7 cellular contexts compared by ENCODE assay signal in the genomic region with DNA sequence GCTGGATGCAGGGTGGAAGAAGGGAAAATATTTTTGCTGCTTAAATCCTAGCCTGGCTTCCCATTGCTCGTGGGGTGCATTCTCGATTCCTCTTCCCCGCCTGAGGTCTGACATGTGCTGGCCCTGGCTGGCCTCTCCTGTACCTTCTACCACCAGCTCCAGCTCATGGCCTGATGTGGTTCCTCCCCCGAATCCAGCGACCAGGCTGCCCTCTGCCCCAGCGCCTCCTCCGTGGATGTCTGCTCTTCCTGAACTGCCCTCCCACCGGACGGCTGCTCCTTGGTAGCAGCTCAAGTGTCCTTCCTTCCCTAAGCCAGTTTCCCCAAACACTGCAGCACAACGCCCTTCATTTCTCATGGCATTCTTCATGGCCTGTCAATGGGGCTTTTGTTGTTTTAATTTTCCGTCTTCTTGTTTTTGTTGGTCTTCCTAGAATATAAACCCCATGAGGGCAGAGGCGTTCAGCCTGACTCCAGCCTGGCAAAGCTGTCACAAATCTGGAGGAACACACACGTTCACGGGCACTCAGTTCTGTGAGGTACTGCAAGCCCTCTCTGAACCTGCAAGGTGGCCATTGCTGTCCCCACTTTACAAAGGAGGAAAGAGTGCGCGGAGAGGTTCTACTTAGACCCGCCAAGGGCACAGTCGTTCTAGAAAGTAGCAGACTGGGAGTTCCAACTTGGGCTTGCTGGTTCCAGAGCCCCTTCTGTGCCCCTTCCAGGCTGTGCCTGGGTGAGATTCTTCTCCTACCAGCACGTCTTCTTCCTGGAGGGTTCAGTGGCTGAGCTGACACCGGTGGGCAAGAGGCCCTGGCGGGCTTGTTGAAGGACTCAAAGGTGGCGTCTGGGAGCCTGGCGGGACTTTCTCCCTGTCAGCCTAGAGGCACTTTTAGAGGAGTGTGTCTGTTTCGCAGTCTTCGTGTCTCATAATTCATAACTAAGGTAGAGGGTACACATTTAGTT. TPM values are rescaled to one million over a fixed set of nuclear protein-coding genes. Genes with fewer than 3 reads are reported as not detected.
DNase-seq lines count a peak whose midpoint lies in the region; ATAC-seq and TF ChIP-seq lines count a peak whose summit lies in the region.

No MANE protein-coding gene starts in this region.

- H3K9me3 Mint-ChIP-seq in GM23338: peaks cover 4% of the 10 kb centered on the region; the same call in 1 of the 3 replicates

- peak overlapping the region; percentile 80 for H3K4me2 ChIP-seq in GM23338

- H3K79me2 ChIP-seq in GM23338 (replicated peaks; ENCODE audit: insufficient read depth): peaks cover 33% of the 10 kb centered on the region

- peaks cover 17% of the 10 kb centered on the region for H3F3A ChIP-seq in GM23338 (replicated peaks; ENCODE audit: low read depth)

- peaks cover 41% of the 10 kb centered on the region for H3K4me1 Mint-ChIP-seq in GM23338

- peak overlapping the region; percentile 56 for H2AFZ ChIP-seq in GM23338

- no peak for TF ChIP-seq POLR2A in Peyer's patch (IDR thresholded peaks at IDR 0.05)

- peaks cover 12% of the 10 kb centered on the region; the same call in 1 of the 2 replicates for H3K27me3 ChIP-seq in GM23338 (ENCODE audit: insufficient read depth)
- no peaks in the 10 kb centered on the region for H3K27me3 ChIP-seq in Peyer's patch

- H3K4me3 Mint-ChIP-seq in GM23338: peak overlapping the region; percentile 70

- H3K9me3 ChIP-seq in Peyer's patch: no peaks in the 10 kb centered on the region

- DNase-seq in GM23338 (ENCODE audit: low spot score) (peak; percentile 47), Peyer's patch (no peak), epithelial cell of proximal tubule (ENCODE audit: low read depth) (no peak), retinal pigment epithelial cell (ENCODE audit: low read depth) (no peak)

- H3K36me3 ChIP-seq in GM23338 (ENCODE audit: insufficient read depth): no peaks in the 10 kb centered on the region
- H3K36me3 ChIP-seq in Peyer's patch: no peaks in the 10 kb centered on the region

- TF ChIP-seq CTCF in GM23338 (conservative IDR thresholded peaks at IDR 0.05; ENCODE audit: low read depth in 2 of 2) (no peak), Peyer's patch (IDR thresholded peaks at IDR 0.05) (no peak), epithelial cell of proximal tubule (conservative IDR thresholded peaks at IDR 0.05; ENCODE audit: low read depth, low read length) (no peak), retinal pigment epithelial cell (conservative IDR thresholded peaks at IDR 0.05; ENCODE audit: low read depth, low read length) (no peak)

- H3K27ac ChIP-seq in GM23338 (ENCODE audit: low read depth) (no peak overlapping the region), Peyer's patch (peak overlapping the region in 3 of 4 donors; percentile 10 to 86 (median 73))

- H3K4me1 ChIP-seq in GM23338 (ENCODE audit: insufficient read depth) (peaks cover 31% of the 10 kb centered on the region), Peyer's patch (peaks cover 0 to 29% (median 4%) of the 10 kb centered on the region in 4 donors)

- peak overlapping the region; percentile 59 for H3K4me3 ChIP-seq in GM23338
- peak overlapping the region in 3 of 4 donors; percentile 76 to 94 (median 90) for H3K4me3 ChIP-seq in Peyer's patch
- peak overlapping the region; percentile 45 for H3K4me3 ChIP-seq in epithelial cell of proximal tubule (ENCODE audit: low read depth, low read length)
- peak overlapping the region; percentile 43 for H3K4me3 ChIP-seq in retinal pigment epithelial cell (ENCODE audit: low read length)

- no peak overlapping the region for H3K27ac Mint-ChIP-seq in GM23338

- no peaks in the 10 kb centered on the region; the same call in 1 of the 2 replicates for H4K20me1 ChIP-seq in GM23338 (replicated peaks; ENCODE audit: insufficient read depth)

- ATAC-seq in GM23338 (no peak), GM19324 (IDR thresholded peaks at IDR 0.05; ENCODE audit: low FRiP score, unreplicated experiment) (no peak), GM18511 (IDR thresholded peaks at IDR 0.05; ENCODE audit: unreplicated experiment) (no peak), GM18517 (IDR thresholded peaks at IDR 0.05; ENCODE audit: unreplicated experiment) (no peak)

- H3K9me2 ChIP-seq in GM23338 (ENCODE audit: insufficient read depth): no peaks in the 10 kb centered on the region

- peaks cover 6% of the 10 kb centered on the region; the same call in 1 of the 3 replicates for H3K36me3 Mint-ChIP-seq in GM23338 (ENCODE audit: low read depth)

- H3K27me3 Mint-ChIP-seq in GM23338 (ENCODE audit: insufficient read depth, low read depth, poor library complexity): peaks cover 19% of the 10 kb centered on the region

TF ChIP-seq in GM23338, 12 proteins besides CTCF, POLR2A, EP300 and RAD21 (continues in another document):
- TF ChIP-seq ZNF331 (CRISPR knock-in tag; IDR thresholded peaks at IDR 0.05; ENCODE audit: low read depth): no peak
- no peak for TF ChIP-seq ZNF114 (CRISPR knock-in tag; IDR thresholded peaks at IDR 0.05)
- TF ChIP-seq JUNB (IDR thresholded peaks at IDR 0.05; ENCODE audit: unreplicated experiment): no peak
- TF ChIP-seq CREB1 (CRISPR knock-in tag; IDR thresholded peaks at IDR 0.05; ENCODE audit: low read depth): no peak
- TF ChIP-seq EZH2 (IDR thresholded peaks at IDR 0.05; ENCODE audit: low read depth, unreplicated experiment): no peak
- TF ChIP-seq, protein P1, sequence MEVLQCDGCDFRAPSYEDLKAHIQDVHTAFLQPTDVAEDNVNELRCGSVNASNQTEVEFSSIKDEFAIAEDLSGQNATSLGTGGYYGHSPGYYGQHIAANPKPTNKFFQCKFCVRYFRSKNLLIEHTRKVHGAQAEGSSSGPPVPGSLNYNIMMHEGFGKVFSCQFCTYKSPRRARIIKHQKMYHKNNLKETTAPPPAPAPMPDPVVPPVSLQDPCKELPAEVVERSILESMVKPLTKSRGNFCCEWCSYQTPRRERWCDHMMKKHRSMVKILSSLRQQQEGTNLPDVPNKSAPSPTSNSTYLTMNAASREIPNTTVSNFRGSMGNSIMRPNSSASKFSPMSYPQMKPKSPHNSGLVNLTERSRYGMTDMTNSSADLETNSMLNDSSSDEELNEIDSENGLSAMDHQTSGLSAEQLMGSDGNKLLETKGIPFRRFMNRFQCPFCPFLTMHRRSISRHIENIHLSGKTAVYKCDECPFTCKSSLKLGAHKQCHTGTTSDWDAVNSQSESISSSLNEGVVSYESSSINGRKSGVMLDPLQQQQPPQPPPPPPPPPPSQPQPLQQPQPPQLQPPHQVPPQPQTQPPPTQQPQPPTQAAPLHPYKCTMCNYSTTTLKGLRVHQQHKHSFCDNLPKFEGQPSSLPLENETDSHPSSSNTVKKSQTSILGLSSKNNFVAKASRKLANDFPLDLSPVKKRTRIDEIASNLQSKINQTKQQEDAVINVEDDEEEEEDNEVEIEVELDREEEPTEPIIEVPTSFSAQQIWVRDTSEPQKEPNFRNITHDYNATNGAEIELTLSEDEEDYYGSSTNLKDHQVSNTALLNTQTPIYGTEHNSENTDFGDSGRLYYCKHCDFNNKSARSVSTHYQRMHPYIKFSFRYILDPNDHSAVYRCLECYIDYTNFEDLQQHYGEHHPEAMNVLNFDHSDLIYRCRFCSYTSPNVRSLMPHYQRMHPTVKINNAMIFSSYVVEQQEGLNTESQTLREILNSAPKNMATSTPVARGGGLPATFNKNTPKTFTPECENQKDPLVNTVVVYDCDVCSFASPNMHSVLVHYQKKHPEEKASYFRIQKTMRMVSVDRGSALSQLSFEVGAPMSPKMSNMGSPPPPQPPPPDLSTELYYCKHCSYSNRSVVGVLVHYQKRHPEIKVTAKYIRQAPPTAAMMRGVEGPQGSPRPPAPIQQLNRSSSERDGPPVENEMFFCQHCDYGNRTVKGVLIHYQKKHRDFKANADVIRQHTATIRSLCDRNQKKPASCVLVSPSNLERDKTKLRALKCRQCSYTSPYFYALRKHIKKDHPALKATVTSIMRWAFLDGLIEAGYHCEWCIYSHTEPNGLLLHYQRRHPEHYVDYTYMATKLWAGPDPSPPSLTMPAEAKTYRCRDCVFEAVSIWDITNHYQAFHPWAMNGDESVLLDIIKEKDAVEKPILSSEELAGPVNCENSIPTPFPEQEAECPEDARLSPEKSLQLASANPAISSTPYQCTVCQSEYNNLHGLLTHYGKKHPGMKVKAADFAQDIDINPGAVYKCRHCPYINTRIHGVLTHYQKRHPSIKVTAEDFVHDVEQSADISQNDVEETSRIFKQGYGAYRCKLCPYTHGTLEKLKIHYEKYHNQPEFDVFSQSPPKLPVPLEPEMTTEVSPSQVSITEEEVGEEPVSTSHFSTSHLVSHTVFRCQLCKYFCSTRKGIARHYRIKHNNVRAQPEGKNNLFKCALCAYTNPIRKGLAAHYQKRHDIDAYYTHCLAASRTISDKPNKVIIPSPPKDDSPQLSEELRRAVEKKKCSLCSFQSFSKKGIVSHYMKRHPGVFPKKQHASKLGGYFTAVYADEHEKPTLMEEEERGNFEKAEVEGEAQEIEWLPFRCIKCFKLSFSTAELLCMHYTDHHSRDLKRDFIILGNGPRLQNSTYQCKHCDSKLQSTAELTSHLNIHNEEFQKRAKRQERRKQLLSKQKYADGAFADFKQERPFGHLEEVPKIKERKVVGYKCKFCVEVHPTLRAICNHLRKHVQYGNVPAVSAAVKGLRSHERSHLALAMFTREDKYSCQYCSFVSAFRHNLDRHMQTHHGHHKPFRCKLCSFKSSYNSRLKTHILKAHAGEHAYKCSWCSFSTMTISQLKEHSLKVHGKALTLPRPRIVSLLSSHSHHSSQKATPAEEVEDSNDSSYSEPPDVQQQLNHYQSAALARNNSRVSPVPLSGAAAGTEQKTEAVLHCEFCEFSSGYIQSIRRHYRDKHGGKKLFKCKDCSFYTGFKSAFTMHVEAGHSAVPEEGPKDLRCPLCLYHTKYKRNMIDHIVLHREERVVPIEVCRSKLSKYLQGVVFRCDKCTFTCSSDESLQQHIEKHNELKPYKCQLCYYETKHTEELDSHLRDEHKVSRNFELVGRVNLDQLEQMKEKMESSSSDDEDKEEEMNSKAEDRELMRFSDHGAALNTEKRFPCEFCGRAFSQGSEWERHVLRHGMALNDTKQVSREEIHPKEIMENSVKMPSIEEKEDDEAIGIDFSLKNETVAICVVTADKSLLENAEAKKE (CRISPR knock-in tag; IDR thresholded peaks at IDR 0.05): no peak
- no peak for TF ChIP-seq STAT1 (IDR thresholded peaks at IDR 0.05; ENCODE audit: unreplicated experiment)

RNA-seq across cellular contexts. Expression of a gene that starts 1.0 kb away (rescaled TPM):
- 35.1 and 51.1 TPM in 2 replicates for total RNA-seq in GM23338 (2014; rRNA removed; shearing (Covaris generic))
- 26.9 and 38.3 TPM in 2 replicates for polyA plus RNA-seq in GM23338 (2016; fragmentation: Nextera tagmentation; extraction: Ambion mirVana)
- total RNA-seq in Peyer's patch (100 to 1,000 TPM; 149 to 196 (median 168) TPM), epithelial cell of proximal tubule (22.4 and 31.4 TPM in 2 replicates)

RNA-seq across cellular contexts. Expression of a gene that starts 39.7 kb away (rescaled TPM):
- total RNA-seq in GM23338 (2014; rRNA removed; shearing (Covaris generic)): 45.2 and 57.5 TPM in 2 replicates
- polyA plus RNA-seq in GM23338 (2016; fragmentation: Nextera tagmentation; extraction: Ambion mirVana): 49.8 and 50.7 TPM in 2 replicates
- total RNA-seq in Peyer's patch (100 to 1,000 TPM in 3 of 4 donors, 10 to 100 TPM in 1; 79.2 to 198 (median 183) TPM), epithelial cell of proximal tubule (46.4 and 77.3 TPM in 2 replicates)
